Comparison of ENCODE assay signal across 17 cellular contexts in genomic region chr13:105773241-105773640, GRCh38.
"Had no signal": no experiment of that assay in that cellular context is flagged by ENCODE, and none has a peak within 500 bp of the region (broad histone marks: within the 10 kb centered on the region; RNA-seq: fewer than 3 reads in every experiment).

No MANE protein-coding gene starts in this region.

- H3K27me3 Mint-ChIP-seq: activated T-helper 17 cell treated with anti-CD3 and anti-CD28 coated beads, Interleukin-2, amount 50 U/mL, for 72 hours had no signal

- H3K4me1 Mint-ChIP-seq: activated T-helper 17 cell treated with anti-CD3 and anti-CD28 coated beads, Interleukin-2, amount 50 U/mL, for 72 hours; natural killer cell had no signal

- H3K9me3 Mint-ChIP-seq: activated T-helper 17 cell treated with anti-CD3 and anti-CD28 coated beads, Interleukin-2, amount 50 U/mL, for 72 hours had no signal

- ATAC-seq: activated T-helper 17 cell treated with anti-CD3 and anti-CD28 coated beads, Interleukin-2, amount 50 U/mL, for 72 hours; left cardiac atrium; natural killer cell had no signal

- H3K4me3 Mint-ChIP-seq: activated T-helper 17 cell treated with anti-CD3 and anti-CD28 coated beads, Interleukin-2, amount 50 U/mL, for 72 hours; natural killer cell had no signal

- H3K27ac Mint-ChIP-seq: activated T-helper 17 cell treated with anti-CD3 and anti-CD28 coated beads, Interleukin-2, amount 50 U/mL, for 72 hours; natural killer cell had no signal

- H3K4me3 ChIP-seq: lung, pancreas, skin epidermis, tibial nerve had no signal

- H3K36me3 Mint-ChIP-seq: natural killer cell had no signal

- H3K27ac ChIP-seq: skin epidermis, tibial nerve had no signal

- H3K9me3 ChIP-seq: pancreas, tibial nerve had no signal

- H3K36me3 ChIP-seq: pancreas, tibial nerve had no signal

- H3K4me1 ChIP-seq: pancreas, tibial nerve had no signal

- DNase-seq: activated CD4-positive, CD25-positive, alpha-beta regulatory T cell treated with anti-CD3 and anti-CD28 coated beads, Interleukin-2, amount 50 U/mL, for 72 hours; activated naive CD4-positive, alpha-beta T cell treated with Interleukin-2 at 50 U/mL for 16 hours; activated T-cell treated with anti-CD3 and anti-CD28 coated beads for 4 hours; anterior cingulate cortex; cortex of kidney; effector memory CD4-positive, alpha-beta T cell; foreskin fibroblast; left cardiac atrium; natural killer cell; pancreas; stimulated activated CD4-positive, alpha-beta T cell treated with anti-CD3 and anti-CD28 coated beads, Interleukin-4, amount 100 ng/mL, for 24 hours; stimulated activated naive CD4-positive, alpha-beta T cell treated with Interleukin-2 at 50 U/mL for 16 hours; substantia nigra had no signal

- H3K27me3 ChIP-seq: pancreas, tibial nerve had no signal
